1 cellular context compared by ENCODE assay signal in the genomic region with DNA sequence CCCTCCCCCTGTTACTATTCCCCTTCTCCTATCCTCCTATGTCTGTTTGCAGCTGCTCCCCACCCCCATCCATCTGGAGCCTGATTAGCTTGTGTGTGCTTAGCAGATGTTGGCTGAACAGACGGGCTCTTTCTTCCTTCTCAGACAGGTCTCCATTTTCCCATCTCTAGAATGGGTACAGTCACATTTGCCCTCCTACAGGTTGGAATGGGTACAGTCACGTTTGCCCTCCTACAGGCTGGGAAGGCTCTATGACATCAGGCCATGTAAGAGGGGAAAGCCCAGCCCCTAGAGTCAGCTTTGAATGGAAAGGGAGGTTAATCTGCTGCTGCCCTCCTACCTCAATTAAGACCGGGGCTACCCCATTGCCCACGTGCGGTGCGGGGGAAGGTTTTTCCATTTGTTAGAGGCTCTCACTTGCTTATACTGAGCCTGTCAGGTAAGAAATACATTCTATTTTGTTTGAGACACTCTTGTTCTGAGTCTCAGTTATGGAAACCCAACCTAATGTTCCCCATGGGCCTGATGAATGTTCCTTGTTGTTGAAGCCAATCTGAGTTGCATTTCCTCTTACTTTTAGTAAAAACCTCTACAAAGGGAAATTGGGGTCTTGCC.
TF ChIP-seq lines count a peak whose summit lies in the region.

No MANE protein-coding gene starts in this region.

TF ChIP-seq in K562, 482 proteins besides CTCF, POLR2A, EP300 and RAD21 (continued from another document and continues in another):
- TF ChIP-seq, protein P1, sequence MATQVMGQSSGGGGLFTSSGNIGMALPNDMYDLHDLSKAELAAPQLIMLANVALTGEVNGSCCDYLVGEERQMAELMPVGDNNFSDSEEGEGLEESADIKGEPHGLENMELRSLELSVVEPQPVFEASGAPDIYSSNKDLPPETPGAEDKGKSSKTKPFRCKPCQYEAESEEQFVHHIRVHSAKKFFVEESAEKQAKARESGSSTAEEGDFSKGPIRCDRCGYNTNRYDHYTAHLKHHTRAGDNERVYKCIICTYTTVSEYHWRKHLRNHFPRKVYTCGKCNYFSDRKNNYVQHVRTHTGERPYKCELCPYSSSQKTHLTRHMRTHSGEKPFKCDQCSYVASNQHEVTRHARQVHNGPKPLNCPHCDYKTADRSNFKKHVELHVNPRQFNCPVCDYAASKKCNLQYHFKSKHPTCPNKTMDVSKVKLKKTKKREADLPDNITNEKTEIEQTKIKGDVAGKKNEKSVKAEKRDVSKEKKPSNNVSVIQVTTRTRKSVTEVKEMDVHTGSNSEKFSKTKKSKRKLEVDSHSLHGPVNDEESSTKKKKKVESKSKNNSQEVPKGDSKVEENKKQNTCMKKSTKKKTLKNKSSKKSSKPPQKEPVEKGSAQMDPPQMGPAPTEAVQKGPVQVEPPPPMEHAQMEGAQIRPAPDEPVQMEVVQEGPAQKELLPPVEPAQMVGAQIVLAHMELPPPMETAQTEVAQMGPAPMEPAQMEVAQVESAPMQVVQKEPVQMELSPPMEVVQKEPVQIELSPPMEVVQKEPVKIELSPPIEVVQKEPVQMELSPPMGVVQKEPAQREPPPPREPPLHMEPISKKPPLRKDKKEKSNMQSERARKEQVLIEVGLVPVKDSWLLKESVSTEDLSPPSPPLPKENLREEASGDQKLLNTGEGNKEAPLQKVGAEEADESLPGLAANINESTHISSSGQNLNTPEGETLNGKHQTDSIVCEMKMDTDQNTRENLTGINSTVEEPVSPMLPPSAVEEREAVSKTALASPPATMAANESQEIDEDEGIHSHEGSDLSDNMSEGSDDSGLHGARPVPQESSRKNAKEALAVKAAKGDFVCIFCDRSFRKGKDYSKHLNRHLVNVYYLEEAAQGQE (CRISPR knock-in tag; IDR thresholded peaks at IDR 0.05; ENCODE audit: low read depth): no peak
- TF ChIP-seq, protein P2, sequence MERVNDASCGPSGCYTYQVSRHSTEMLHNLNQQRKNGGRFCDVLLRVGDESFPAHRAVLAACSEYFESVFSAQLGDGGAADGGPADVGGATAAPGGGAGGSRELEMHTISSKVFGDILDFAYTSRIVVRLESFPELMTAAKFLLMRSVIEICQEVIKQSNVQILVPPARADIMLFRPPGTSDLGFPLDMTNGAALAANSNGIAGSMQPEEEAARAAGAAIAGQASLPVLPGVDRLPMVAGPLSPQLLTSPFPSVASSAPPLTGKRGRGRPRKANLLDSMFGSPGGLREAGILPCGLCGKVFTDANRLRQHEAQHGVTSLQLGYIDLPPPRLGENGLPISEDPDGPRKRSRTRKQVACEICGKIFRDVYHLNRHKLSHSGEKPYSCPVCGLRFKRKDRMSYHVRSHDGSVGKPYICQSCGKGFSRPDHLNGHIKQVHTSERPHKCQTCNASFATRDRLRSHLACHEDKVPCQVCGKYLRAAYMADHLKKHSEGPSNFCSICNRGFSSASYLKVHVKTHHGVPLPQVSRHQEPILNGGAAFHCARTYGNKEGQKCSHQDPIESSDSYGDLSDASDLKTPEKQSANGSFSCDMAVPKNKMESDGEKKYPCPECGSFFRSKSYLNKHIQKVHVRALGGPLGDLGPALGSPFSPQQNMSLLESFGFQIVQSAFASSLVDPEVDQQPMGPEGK (CRISPR knock-in tag; IDR thresholded peaks at IDR 0.05; ENCODE audit: borderline replicate concordance): no peak
- TF ChIP-seq FOXA1 (IDR thresholded peaks at IDR 0.05; ENCODE audit: borderline replicate concordance) (no peak), CBX3 (IDR thresholded peaks at IDR 0.05; ENCODE audit: borderline replicate concordance in 1 of 2, low read length in 2 of 2) (peak in 1 of 2 experiments; percentile 89; a peak in 2 of 3 replicates), ZNF583 (CRISPR knock-in tag; IDR thresholded peaks at IDR 0.05) (no peak), ZNF175 (CRISPR knock-in tag; IDR thresholded peaks at IDR 0.05; ENCODE audit: low read depth) (no peak), ZNF644 (tag; IDR thresholded peaks at IDR 0.05; ENCODE audit: low read depth) (no peak), CBX5 (IDR thresholded peaks at IDR 0.05; ENCODE audit: borderline replicate concordance, low read depth) (no peak), ZNF785 (CRISPR knock-in tag; IDR thresholded peaks at IDR 0.05) (no peak), RNF2 (IDR thresholded peaks at IDR 0.05) (no peak), KAT7 (CRISPR knock-in tag; IDR thresholded peaks at IDR 0.05; ENCODE audit: borderline replicate concordance) (no peak), GATA2 (CRISPR knock-in tag; IDR thresholded peaks at IDR 0.05) (no peak), ARNT (IDR thresholded peaks at IDR 0.05) (peak in 1 of 2 experiments; percentile 38; a peak in 1 of 4 replicates), MCM2 (IDR thresholded peaks at IDR 0.05; ENCODE audit: low read depth) (no peak), ZNF696 (CRISPR knock-in tag; conservative IDR thresholded peaks at IDR 0.05) (no peak), SMARCA5 (IDR thresholded peaks at IDR 0.05) (peak; percentile 82; the same call in 1 of the 2 replicates), ELF4 (CRISPR knock-in tag; IDR thresholded peaks at IDR 0.05) (no peak), ZNF146 (CRISPR knock-in tag; IDR thresholded peaks at IDR 0.05; ENCODE audit: unreplicated experiment) (no peak), SP2 (IDR thresholded peaks at IDR 0.05; ENCODE audit: extremely low read depth, low read depth, low read length, poor library complexity, severe bottlenecking) (no peak), SMC3 (conservative IDR thresholded peaks at IDR 0.05; ENCODE audit: insufficient read depth, low read depth, low read length) (no peak), POLR3G (IDR thresholded peaks at IDR 0.05; ENCODE audit: extremely low read depth, insufficient read length, insufficient replicate concordance) (no peak), E2F3 (CRISPR knock-in tag; IDR thresholded peaks at IDR 0.05) (no peak), ZKSCAN1 (IDR thresholded peaks at IDR 0.05; ENCODE audit: low read depth, low read length) (peak; percentile 55; the same call in 1 of the 2 replicates), BCL6 (CRISPR knock-in tag; IDR thresholded peaks at IDR 0.05) (no peak), ZNF57 (CRISPR knock-in tag; IDR thresholded peaks at IDR 0.05) (no peak), NBN (IDR thresholded peaks at IDR 0.05; ENCODE audit: low read depth) (no peak), RBM22 (IDR thresholded peaks at IDR 0.05; ENCODE audit: low read depth, low read length, poor library complexity, severe bottlenecking) (no peak), BDP1 (IDR thresholded peaks at IDR 0.05; ENCODE audit: insufficient read depth, insufficient read length) (no peak), RBFOX2 (IDR thresholded peaks at IDR 0.05; ENCODE audit: low read depth, low read length) (no peak), FOXM1 (IDR thresholded peaks at IDR 0.05; ENCODE audit: low read depth) (no peak), FOXM1 (CRISPR knock-in tag; IDR thresholded peaks at IDR 0.05; ENCODE audit: low read depth) (no peak), ZNF324 (CRISPR knock-in tag; IDR thresholded peaks at IDR 0.05) (no peak), HDAC1 (IDR thresholded peaks at IDR 0.05) (peak in 1 of 2 experiments; percentile 52; a peak in 1 of 4 replicates), ZKSCAN8 (CRISPR knock-in tag; IDR thresholded peaks at IDR 0.05) (no peak)
- TF ChIP-seq, protein P3, sequence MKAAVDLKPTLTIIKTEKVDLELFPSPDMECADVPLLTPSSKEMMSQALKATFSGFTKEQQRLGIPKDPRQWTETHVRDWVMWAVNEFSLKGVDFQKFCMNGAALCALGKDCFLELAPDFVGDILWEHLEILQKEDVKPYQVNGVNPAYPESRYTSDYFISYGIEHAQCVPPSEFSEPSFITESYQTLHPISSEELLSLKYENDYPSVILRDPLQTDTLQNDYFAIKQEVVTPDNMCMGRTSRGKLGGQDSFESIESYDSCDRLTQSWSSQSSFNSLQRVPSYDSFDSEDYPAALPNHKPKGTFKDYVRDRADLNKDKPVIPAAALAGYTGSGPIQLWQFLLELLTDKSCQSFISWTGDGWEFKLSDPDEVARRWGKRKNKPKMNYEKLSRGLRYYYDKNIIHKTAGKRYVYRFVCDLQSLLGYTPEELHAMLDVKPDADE (conservative IDR thresholded peaks at IDR 0.05; ENCODE audit: control insufficient read depth, low read depth, low read length): no peak
- TF ChIP-seq, protein P4, sequence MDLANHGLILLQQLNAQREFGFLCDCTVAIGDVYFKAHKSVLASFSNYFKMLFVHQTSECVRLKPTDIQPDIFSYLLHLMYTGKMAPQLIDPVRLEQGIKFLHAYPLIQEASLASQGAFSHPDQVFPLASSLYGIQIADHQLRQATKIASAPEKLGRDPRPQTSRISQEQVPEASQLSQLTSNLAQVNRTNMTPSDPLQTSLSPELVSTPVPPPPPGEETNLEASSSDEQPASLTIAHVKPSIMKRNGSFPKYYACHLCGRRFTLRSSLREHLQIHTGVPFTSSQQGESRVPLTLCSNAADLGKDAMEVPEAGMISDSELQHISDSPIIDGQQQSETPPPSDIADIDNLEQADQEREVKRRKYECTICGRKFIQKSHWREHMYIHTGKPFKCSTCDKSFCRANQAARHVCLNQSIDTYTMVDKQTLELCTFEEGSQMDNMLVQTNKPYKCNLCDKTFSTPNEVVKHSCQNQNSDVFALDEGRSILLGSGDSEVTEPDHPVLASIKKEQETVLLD (IDR thresholded peaks at IDR 0.05): no peak
- TF ChIP-seq, protein P5, sequence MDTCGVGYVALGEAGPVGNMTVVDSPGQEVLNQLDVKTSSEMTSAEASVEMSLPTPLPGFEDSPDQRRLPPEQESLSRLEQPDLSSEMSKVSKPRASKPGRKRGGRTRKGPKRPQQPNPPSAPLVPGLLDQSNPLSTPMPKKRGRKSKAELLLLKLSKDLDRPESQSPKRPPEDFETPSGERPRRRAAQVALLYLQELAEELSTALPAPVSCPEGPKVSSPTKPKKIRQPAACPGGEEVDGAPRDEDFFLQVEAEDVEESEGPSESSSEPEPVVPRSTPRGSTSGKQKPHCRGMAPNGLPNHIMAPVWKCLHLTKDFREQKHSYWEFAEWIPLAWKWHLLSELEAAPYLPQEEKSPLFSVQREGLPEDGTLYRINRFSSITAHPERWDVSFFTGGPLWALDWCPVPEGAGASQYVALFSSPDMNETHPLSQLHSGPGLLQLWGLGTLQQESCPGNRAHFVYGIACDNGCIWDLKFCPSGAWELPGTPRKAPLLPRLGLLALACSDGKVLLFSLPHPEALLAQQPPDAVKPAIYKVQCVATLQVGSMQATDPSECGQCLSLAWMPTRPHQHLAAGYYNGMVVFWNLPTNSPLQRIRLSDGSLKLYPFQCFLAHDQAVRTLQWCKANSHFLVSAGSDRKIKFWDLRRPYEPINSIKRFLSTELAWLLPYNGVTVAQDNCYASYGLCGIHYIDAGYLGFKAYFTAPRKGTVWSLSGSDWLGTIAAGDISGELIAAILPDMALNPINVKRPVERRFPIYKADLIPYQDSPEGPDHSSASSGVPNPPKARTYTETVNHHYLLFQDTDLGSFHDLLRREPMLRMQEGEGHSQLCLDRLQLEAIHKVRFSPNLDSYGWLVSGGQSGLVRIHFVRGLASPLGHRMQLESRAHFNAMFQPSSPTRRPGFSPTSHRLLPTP (IDR thresholded peaks at IDR 0.05; ENCODE audit: borderline replicate concordance, extremely low read depth, insufficient read length): no peak
- TF ChIP-seq, protein P6, sequence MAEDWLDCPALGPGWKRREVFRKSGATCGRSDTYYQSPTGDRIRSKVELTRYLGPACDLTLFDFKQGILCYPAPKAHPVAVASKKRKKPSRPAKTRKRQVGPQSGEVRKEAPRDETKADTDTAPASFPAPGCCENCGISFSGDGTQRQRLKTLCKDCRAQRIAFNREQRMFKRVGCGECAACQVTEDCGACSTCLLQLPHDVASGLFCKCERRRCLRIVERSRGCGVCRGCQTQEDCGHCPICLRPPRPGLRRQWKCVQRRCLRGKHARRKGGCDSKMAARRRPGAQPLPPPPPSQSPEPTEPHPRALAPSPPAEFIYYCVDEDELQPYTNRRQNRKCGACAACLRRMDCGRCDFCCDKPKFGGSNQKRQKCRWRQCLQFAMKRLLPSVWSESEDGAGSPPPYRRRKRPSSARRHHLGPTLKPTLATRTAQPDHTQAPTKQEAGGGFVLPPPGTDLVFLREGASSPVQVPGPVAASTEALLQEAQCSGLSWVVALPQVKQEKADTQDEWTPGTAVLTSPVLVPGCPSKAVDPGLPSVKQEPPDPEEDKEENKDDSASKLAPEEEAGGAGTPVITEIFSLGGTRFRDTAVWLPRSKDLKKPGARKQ (CRISPR knock-in tag; IDR thresholded peaks at IDR 0.05): no peak
- TF ChIP-seq, protein P7, sequence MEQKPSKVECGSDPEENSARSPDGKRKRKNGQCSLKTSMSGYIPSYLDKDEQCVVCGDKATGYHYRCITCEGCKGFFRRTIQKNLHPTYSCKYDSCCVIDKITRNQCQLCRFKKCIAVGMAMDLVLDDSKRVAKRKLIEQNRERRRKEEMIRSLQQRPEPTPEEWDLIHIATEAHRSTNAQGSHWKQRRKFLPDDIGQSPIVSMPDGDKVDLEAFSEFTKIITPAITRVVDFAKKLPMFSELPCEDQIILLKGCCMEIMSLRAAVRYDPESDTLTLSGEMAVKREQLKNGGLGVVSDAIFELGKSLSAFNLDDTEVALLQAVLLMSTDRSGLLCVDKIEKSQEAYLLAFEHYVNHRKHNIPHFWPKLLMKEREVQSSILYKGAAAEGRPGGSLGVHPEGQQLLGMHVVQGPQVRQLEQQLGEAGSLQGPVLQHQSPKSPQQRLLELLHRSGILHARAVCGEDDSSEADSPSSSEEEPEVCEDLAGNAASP (IDR thresholded peaks at IDR 0.05): no peak
- TF ChIP-seq, protein P8, sequence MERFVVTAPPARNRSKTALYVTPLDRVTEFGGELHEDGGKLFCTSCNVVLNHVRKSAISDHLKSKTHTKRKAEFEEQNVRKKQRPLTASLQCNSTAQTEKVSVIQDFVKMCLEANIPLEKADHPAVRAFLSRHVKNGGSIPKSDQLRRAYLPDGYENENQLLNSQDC (CRISPR knock-in tag; IDR thresholded peaks at IDR 0.05): no peak
